1 cellular context compared by ENCODE assay signal in the genomic region with DNA sequence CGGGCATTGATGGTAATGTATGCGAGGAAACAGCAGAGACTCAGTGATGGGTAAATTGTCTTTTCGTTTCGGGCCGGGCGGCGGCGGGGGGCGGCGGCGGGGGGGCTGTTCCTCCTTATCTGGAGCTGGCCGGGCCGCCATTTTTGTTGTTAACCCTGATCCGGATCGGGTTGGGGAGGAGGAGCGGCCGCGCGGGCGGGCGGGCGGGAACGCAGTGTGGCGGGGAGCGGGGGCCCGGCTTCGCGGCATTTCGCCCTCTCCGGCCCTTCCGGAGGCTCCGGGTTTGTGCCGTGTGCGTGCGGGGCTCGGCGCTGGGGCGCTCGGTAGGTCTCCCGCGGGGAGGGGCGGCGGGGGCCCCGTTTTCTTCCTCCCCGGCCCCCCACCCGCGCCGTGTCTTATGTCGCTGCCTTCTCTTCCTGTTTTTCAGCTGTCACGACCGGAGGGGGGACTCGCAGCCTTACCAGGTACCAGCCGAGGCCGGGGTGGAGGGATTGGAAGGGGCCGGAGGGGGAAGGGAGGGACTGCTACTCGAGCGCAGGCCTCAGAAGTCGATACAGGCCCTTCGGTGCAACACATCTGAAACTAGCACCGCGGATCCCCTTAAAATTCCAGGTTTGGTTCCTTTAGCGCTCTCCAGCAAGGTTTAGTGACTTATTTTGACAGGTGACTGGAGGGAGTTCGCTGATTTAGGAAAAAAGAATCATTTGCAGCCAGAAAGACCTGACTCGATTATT.
TF ChIP-seq lines count a peak whose summit lies in the region.

No MANE protein-coding gene starts in this region.

TF ChIP-seq in HepG2, 621 proteins besides CTCF, POLR2A, EP300 and RAD21 (continued from another document):
- no peak for TF ChIP-seq ZBTB40 (IDR thresholded peaks at IDR 0.05)
- 0 out of 2 replicates have a peak, but pooled peaks have one; percentile 24 for TF ChIP-seq ZBTB40 (CRISPR knock-in tag; IDR thresholded peaks at IDR 0.05)
- TF ChIP-seq YY1 (IDR thresholded peaks at IDR 0.05; ENCODE audit: insufficient read depth, insufficient replicate concordance, low read depth, low read length), result peak; percentile 15
- peak; percentile 48 for TF ChIP-seq KMT2A (CRISPR knock-in tag; IDR thresholded peaks at IDR 0.05)
- peak; percentile 85 for TF ChIP-seq PHF8 (CRISPR knock-in tag; IDR thresholded peaks at IDR 0.05)
- 0 out of 2 replicates have a peak, but pooled peaks have one; percentile 62 for TF ChIP-seq ZNF225 (CRISPR knock-in tag; IDR thresholded peaks at IDR 0.05)
- no peak for TF ChIP-seq ZNF17 (CRISPR knock-in tag; IDR thresholded peaks at IDR 0.05)
- TF ChIP-seq, protein P1, sequence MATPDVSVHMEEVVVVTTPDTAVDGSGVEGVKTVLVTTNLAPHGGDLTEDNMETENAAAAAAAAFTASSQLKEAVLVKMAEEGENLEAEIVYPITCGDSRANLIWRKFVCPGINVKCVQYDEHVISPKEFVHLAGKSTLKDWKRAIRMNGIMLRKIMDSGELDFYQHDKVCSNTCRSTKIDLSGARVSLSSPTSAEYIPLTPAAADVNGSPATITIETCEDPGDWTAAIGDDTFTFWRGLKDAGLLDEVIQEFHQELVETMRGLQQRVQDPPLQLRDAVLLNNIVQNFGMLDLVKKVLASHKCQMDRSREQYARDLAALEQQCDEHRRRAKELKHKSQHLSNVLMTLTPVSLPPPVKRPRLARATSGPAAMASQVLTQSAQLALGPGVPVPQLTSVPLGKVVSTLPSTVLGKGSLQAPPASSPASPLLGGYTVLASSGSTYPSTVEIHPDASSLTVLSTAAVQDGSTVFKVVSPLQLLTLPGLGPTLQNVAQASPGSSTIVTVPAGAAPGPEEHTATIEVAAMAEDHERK (CRISPR knock-in tag; IDR thresholded peaks at IDR 0.05; ENCODE audit: low read depth), result no peak
- 0 out of 2 replicates have a peak, but pooled peaks have one; percentile 28 for TF ChIP-seq MTA1 (CRISPR knock-in tag; IDR thresholded peaks at IDR 0.05; ENCODE audit: borderline replicate concordance)
- no peak for TF ChIP-seq RBM39 (IDR thresholded peaks at IDR 0.05; ENCODE audit: low read depth, low read length, poor library complexity, severe bottlenecking)
- peak; percentile 95 for TF ChIP-seq ZFY (CRISPR knock-in tag; IDR thresholded peaks at IDR 0.05)
- peak; percentile 19; the same call in 1 of the 2 replicates for TF ChIP-seq TAF1 (CRISPR knock-in tag; IDR thresholded peaks at IDR 0.05)
- TF ChIP-seq ASH2L (IDR thresholded peaks at IDR 0.05; ENCODE audit: insufficient read length, low read depth, low read length), result peak; percentile 52
- TF ChIP-seq ZBTB20 (CRISPR knock-in tag; IDR thresholded peaks at IDR 0.05; ENCODE audit: borderline replicate concordance, low read depth), result peak; percentile 21; the same call in 1 of the 2 replicates
- TF ChIP-seq, protein P2, sequence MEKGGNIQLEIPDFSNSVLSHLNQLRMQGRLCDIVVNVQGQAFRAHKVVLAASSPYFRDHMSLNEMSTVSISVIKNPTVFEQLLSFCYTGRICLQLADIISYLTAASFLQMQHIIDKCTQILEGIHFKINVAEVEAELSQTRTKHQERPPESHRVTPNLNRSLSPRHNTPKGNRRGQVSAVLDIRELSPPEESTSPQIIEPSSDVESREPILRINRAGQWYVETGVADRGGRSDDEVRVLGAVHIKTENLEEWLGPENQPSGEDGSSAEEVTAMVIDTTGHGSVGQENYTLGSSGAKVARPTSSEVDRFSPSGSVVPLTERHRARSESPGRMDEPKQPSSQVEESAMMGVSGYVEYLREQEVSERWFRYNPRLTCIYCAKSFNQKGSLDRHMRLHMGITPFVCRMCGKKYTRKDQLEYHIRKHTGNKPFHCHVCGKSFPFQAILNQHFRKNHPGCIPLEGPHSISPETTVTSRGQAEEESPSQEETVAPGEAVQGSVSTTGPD (CRISPR knock-in tag; IDR thresholded peaks at IDR 0.05), result no peak
- peak; percentile 73 for TF ChIP-seq ZNF709 (CRISPR knock-in tag; IDR thresholded peaks at IDR 0.05)
- no peak for TF ChIP-seq ZNF574 (CRISPR knock-in tag; IDR thresholded peaks at IDR 0.05)
- no peak for TF ChIP-seq ZNF180 (CRISPR knock-in tag; IDR thresholded peaks at IDR 0.05; ENCODE audit: borderline replicate concordance, low read depth)
- no peak for TF ChIP-seq ZNF75D (CRISPR knock-in tag; IDR thresholded peaks at IDR 0.05; ENCODE audit: borderline replicate concordance)
- no peak for TF ChIP-seq CBX1 (IDR thresholded peaks at IDR 0.05; ENCODE audit: low read depth)
- TF ChIP-seq TBX2 (CRISPR knock-in tag; IDR thresholded peaks at IDR 0.05; ENCODE audit: borderline replicate concordance), result peak; percentile 34; the same call in 1 of the 2 replicates
- 0 out of 2 replicates have a peak, but pooled peaks have one; percentile 38 for TF ChIP-seq HDAC1 (CRISPR knock-in tag; IDR thresholded peaks at IDR 0.05)
- 0 out of 2 replicates have a peak, but pooled peaks have one; percentile 47 for TF ChIP-seq ZNF253 (CRISPR knock-in tag; IDR thresholded peaks at IDR 0.05; ENCODE audit: borderline replicate concordance)
- TF ChIP-seq ZNF790 (CRISPR knock-in tag; IDR thresholded peaks at IDR 0.05; ENCODE audit: borderline replicate concordance), result peak; percentile 76; the same call in 1 of the 2 replicates
- TF ChIP-seq ZNF569 (CRISPR knock-in tag; IDR thresholded peaks at IDR 0.05; ENCODE audit: borderline replicate concordance), result no peak
- TF ChIP-seq YEATS2 (CRISPR knock-in tag; IDR thresholded peaks at IDR 0.05; ENCODE audit: borderline replicate concordance), result peak; percentile 57; the same call in 1 of the 2 replicates
- TF ChIP-seq, protein P3, sequence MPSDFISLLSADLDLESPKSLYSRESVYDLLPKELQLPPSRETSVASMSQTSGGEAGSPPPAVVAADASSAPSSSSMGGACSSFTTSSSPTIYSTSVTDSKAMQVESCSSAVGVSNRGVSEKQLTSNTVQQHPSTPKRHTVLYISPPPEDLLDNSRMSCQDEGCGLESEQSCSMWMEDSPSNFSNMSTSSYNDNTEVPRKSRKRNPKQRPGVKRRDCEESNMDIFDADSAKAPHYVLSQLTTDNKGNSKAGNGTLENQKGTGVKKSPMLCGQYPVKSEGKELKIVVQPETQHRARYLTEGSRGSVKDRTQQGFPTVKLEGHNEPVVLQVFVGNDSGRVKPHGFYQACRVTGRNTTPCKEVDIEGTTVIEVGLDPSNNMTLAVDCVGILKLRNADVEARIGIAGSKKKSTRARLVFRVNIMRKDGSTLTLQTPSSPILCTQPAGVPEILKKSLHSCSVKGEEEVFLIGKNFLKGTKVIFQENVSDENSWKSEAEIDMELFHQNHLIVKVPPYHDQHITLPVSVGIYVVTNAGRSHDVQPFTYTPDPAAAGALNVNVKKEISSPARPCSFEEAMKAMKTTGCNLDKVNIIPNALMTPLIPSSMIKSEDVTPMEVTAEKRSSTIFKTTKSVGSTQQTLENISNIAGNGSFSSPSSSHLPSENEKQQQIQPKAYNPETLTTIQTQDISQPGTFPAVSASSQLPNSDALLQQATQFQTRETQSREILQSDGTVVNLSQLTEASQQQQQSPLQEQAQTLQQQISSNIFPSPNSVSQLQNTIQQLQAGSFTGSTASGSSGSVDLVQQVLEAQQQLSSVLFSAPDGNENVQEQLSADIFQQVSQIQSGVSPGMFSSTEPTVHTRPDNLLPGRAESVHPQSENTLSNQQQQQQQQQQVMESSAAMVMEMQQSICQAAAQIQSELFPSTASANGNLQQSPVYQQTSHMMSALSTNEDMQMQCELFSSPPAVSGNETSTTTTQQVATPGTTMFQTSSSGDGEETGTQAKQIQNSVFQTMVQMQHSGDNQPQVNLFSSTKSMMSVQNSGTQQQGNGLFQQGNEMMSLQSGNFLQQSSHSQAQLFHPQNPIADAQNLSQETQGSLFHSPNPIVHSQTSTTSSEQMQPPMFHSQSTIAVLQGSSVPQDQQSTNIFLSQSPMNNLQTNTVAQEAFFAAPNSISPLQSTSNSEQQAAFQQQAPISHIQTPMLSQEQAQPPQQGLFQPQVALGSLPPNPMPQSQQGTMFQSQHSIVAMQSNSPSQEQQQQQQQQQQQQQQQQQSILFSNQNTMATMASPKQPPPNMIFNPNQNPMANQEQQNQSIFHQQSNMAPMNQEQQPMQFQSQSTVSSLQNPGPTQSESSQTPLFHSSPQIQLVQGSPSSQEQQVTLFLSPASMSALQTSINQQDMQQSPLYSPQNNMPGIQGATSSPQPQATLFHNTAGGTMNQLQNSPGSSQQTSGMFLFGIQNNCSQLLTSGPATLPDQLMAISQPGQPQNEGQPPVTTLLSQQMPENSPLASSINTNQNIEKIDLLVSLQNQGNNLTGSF (CRISPR knock-in tag; IDR thresholded peaks at IDR 0.05), result peak; percentile 30; the same call in 1 of the 2 replicates
- TF ChIP-seq ZNF788 (CRISPR knock-in tag; IDR thresholded peaks at IDR 0.05; ENCODE audit: borderline replicate concordance), result 0 out of 2 replicates have a peak, but pooled peaks have one; percentile 43
